1 cellular context compared by ENCODE assay signal in the genomic region with DNA sequence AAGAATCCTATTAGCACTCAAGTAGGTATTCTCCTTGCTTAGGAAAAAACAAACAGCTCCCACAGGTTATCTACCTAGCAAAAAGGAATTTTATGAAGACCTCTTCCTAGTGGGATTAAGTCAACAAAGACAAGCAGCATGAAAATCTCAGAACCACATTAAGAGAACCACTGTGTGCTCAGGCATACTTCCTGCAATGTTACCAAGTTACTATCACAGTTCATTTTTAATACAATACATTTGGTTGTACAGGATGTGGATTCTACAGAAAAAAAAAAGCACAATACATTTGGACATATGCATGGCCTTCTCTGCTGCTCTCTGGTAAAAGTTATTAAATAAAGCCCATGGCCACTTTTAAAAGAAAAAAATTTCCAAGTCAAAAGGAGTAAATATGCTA.
TF ChIP-seq lines count a peak whose summit lies in the region.

No MANE protein-coding gene starts in this region.

TF ChIP-seq in HCT116, 20 proteins besides CTCF, POLR2A, EP300 and RAD21:
- TF ChIP-seq, protein P1, sequence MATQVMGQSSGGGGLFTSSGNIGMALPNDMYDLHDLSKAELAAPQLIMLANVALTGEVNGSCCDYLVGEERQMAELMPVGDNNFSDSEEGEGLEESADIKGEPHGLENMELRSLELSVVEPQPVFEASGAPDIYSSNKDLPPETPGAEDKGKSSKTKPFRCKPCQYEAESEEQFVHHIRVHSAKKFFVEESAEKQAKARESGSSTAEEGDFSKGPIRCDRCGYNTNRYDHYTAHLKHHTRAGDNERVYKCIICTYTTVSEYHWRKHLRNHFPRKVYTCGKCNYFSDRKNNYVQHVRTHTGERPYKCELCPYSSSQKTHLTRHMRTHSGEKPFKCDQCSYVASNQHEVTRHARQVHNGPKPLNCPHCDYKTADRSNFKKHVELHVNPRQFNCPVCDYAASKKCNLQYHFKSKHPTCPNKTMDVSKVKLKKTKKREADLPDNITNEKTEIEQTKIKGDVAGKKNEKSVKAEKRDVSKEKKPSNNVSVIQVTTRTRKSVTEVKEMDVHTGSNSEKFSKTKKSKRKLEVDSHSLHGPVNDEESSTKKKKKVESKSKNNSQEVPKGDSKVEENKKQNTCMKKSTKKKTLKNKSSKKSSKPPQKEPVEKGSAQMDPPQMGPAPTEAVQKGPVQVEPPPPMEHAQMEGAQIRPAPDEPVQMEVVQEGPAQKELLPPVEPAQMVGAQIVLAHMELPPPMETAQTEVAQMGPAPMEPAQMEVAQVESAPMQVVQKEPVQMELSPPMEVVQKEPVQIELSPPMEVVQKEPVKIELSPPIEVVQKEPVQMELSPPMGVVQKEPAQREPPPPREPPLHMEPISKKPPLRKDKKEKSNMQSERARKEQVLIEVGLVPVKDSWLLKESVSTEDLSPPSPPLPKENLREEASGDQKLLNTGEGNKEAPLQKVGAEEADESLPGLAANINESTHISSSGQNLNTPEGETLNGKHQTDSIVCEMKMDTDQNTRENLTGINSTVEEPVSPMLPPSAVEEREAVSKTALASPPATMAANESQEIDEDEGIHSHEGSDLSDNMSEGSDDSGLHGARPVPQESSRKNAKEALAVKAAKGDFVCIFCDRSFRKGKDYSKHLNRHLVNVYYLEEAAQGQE (IDR thresholded peaks at IDR 0.05; ENCODE audit: low read depth), result no peak
- peak; percentile 10; the same call in 1 of the 2 replicates for TF ChIP-seq SP1 (IDR thresholded peaks at IDR 0.05; ENCODE audit: low read depth)
- no peak for TF ChIP-seq ZNF274 (IDR thresholded peaks at IDR 0.05; ENCODE audit: low read depth, low read length)
- no peak for TF ChIP-seq SIN3A (IDR thresholded peaks at IDR 0.05; ENCODE audit: low read depth)
